Comparison of ENCODE assay signal across 13 cellular contexts in the genomic region with DNA sequence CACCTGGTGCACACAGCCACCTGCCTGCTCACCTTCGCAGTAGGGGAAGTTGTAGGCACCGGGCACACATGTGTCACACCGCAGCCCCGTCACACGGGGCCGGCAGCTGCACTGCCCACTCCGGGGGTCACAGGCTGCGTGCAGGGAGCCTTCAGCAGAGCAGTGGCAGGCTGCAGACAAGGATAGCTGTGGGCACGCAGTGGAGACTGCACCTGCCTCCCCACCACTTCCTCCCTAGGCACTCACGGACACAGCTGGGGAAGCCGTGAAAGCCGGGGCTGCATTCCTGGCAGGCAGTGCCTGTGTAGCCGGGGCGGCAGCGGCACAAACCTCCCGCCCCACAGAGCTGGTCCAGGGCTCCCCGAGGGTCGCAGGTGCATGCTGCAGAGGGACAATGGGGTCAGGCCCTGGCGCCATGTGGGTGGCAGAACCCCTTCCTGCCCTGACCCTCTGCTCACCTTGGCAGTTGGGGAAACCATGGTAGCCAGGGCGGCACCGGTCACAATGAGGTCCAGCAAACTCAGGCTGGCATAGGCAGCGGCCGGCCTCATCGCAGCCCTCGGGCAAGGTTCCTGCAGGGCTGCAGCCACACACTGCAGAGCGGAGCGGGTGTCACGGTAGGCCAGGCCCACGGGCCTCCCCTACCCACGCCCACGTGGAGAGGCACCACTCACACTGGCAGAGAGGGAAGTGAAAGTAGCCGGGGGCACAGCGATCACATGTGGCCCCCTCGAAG. TPM values are rescaled to one million over a fixed set of nuclear protein-coding genes. Genes with fewer than 3 reads are reported as not detected.
DNase-seq lines count a peak whose midpoint lies in the region; ATAC-seq and TF ChIP-seq lines count a peak whose summit lies in the region.
"Had no signal": no experiment of that assay in that cellular context is flagged by ENCODE, and none has a peak within 500 bp of the region (broad histone marks: within the 10 kb centered on the region; RNA-seq: fewer than 3 reads in every experiment).

No MANE protein-coding gene starts in this region.

- H3K36me3 ChIP-seq in SU-DHL-6 (ENCODE audit: low read length), result no peaks in the 10 kb centered on the region
- H3K36me3 ChIP-seq in body of pancreas (replicated peaks in 1 of 2; ENCODE audit: insufficient read depth in 1 of 2, low read depth in 2 of 2), result peaks cover 0 to 18% of the 10 kb centered on the region in 2 donors

- peak overlapping the region; percentile 15 for H3K4me3 Mint-ChIP-seq in stimulated activated memory B cell treated with anti-CD40 and anti-IgM and Interleukin-4, amounts not matched to agents 10 μg/mL and 1 μg/mL and 100 μg/mL, for 72 hours
- H3K4me3 Mint-ChIP-seq in activated T-helper 1 cell treated with anti-CD3 and anti-CD28 coated beads, Interleukin-12 subunit alpha, Interleukin-12 subunit beta, Interleukin-2, Interleukin-4 antibody, amounts not matched to agents 30 ng/mL and 10 ng/mL and 1 ng/mL, durations not matched to agents 14 hours and 24 hours and 36 hours, result no peak overlapping the region
- H3K4me3 Mint-ChIP-seq: activated T-helper 17 cell treated with anti-CD3 and anti-CD28 coated beads, Interleukin-2, amount 50 U/mL, for 72 hours had no signal

- H3K4me1 Mint-ChIP-seq in stimulated activated memory B cell treated with anti-CD40 and anti-IgM and Interleukin-4, amounts not matched to agents 10 μg/mL and 1 μg/mL and 100 μg/mL, for 72 hours, result peaks cover 56% of the 10 kb centered on the region
- H3K4me1 Mint-ChIP-seq in activated T-helper 1 cell treated with anti-CD3 and anti-CD28 coated beads, Interleukin-12 subunit alpha, Interleukin-12 subunit beta, Interleukin-2, Interleukin-4 antibody, amounts not matched to agents 30 ng/mL and 10 ng/mL and 1 ng/mL, durations not matched to agents 14 hours and 24 hours and 36 hours (ENCODE audit: low read depth), result no peaks in the 10 kb centered on the region
- H3K4me1 Mint-ChIP-seq: activated T-helper 17 cell treated with anti-CD3 and anti-CD28 coated beads, Interleukin-2, amount 50 U/mL, for 72 hours had no signal

- no peak overlapping the region for H3K4me2 ChIP-seq in SU-DHL-6 (ENCODE audit: low read depth, low read length, poor library complexity, severe bottlenecking)

- H2AFZ ChIP-seq in SU-DHL-6 (ENCODE audit: low read depth, low read length, severe bottlenecking), result no peak overlapping the region

- peaks cover 6% of the 10 kb centered on the region; the same call in 1 of the 2 replicates for H3K9me3 ChIP-seq in SU-DHL-6 (ENCODE audit: insufficient read depth, low read length)
- no peaks in the 10 kb centered on the region for H3K9me3 ChIP-seq in body of pancreas
- H3K9me3 ChIP-seq: psoas muscle had no signal

- no peaks in the 10 kb centered on the region for H3K79me2 ChIP-seq in SU-DHL-6 (ENCODE audit: insufficient read depth, low read length)

- H3K36me3 Mint-ChIP-seq in stimulated activated memory B cell treated with anti-CD40 and anti-IgM and Interleukin-4, amounts not matched to agents 10 μg/mL and 1 μg/mL and 100 μg/mL, for 72 hours, result peaks cover 16% of the 10 kb centered on the region
- H3K36me3 Mint-ChIP-seq in activated T-helper 1 cell treated with anti-CD3 and anti-CD28 coated beads, Interleukin-12 subunit alpha, Interleukin-12 subunit beta, Interleukin-2, Interleukin-4 antibody, amounts not matched to agents 30 ng/mL and 10 ng/mL and 1 ng/mL, durations not matched to agents 14 hours and 24 hours and 36 hours (ENCODE audit: low read depth), result no peaks in the 10 kb centered on the region

- H3K9me2 ChIP-seq in SU-DHL-6 (replicated peaks; ENCODE audit: insufficient read depth, low read length), result no peaks in the 10 kb centered on the region

- peaks cover 18% of the 10 kb centered on the region for H3F3A ChIP-seq in SU-DHL-6 (ENCODE audit: insufficient read depth)

- no peaks in the 10 kb centered on the region for H3K4me1 ChIP-seq in body of pancreas
- H3K4me1 ChIP-seq: psoas muscle had no signal

- H3K27me3 ChIP-seq in SU-DHL-6 (ENCODE audit: low read length) (no peaks in the 10 kb centered on the region), body of pancreas (no peaks in the 10 kb centered on the region)
- H3K27me3 ChIP-seq: brain microvascular endothelial cell had no signal

- WGBS in body of pancreas, 2 donors, result 82 to 100% methylated on average over 4 to 28 of the region's 34 CpGs

- no peak overlapping the region for H3K9ac ChIP-seq in SU-DHL-6 (ENCODE audit: low read length)

- ATAC-seq in HG02642 (IDR thresholded peaks at IDR 0.05; ENCODE audit: poor library complexity, unreplicated experiment) (peak; percentile 45), body of pancreas (no peak)
- peak; percentile 86 for ATAC-seq in stimulated activated memory B cell treated with anti-CD40 and anti-IgM and Interleukin-4, amounts not matched to agents 10 μg/mL and 1 μg/mL and 100 μg/mL, for 72 hours
- ATAC-seq: activated T-helper 17 cell treated with anti-CD3 and anti-CD28 coated beads, Interleukin-2, amount 50 U/mL, for 72 hours had no signal

- DNase-seq in NCI-H1417 (lab: John Stamatoyannopoulos, UW), result peak in 2 of 3 experiments; percentile 55 to 74
- no peak for DNase-seq in NCI-H1417 treated with DMSO at 0.1 percent for 48 hours (lab: John Stamatoyannopoulos, UW)
- DNase-seq in NCI-H1436 treated with DMSO at 0.1 percent for 48 hours (lab: John Stamatoyannopoulos, UW), result no peak
- DNase-seq in body of pancreas, result no peak
- DNase-seq in activated T-helper 1 cell treated with anti-CD3 and anti-CD28 coated beads, Interleukin-12 subunit alpha, Interleukin-12 subunit beta, Interleukin-2, Interleukin-4 antibody, amounts not matched to agents 30 ng/mL and 10 ng/mL and 1 ng/mL, durations not matched to agents 14 hours and 24 hours and 36 hours (ENCODE audit: low spot score), result no peak
- DNase-seq: brain microvascular endothelial cell, KG1, mesenchymal stem cell had no signal

- no peaks in the 10 kb centered on the region for H3K27me3 Mint-ChIP-seq in stimulated activated memory B cell treated with anti-CD40 and anti-IgM and Interleukin-4, amounts not matched to agents 10 μg/mL and 1 μg/mL and 100 μg/mL, for 72 hours
- no peaks in the 10 kb centered on the region for H3K27me3 Mint-ChIP-seq in activated T-helper 1 cell treated with anti-CD3 and anti-CD28 coated beads, Interleukin-12 subunit alpha, Interleukin-12 subunit beta, Interleukin-2, Interleukin-4 antibody, amounts not matched to agents 30 ng/mL and 10 ng/mL and 1 ng/mL, durations not matched to agents 14 hours and 24 hours and 36 hours (ENCODE audit: insufficient read depth)

- H4K20me1 ChIP-seq in SU-DHL-6 (ENCODE audit: low read depth, low read length), result no peaks in the 10 kb centered on the region

- intact Hi-C loops in body of pancreas (cut with DNase I), result no loop called here
- intact Hi-C loops in activated T-helper 1 cell treated with anti-CD3 and anti-CD28 coated beads, Interleukin-12 subunit alpha, Interleukin-12 subunit beta, Interleukin-2, Interleukin-4 antibody, amounts not matched to agents 30 ng/mL and 10 ng/mL and 1 ng/mL, durations not matched to agents 14 hours and 24 hours and 36 hours (cut with micrococcal nuclease), result no loop called here

- H3K4me3 ChIP-seq in SU-DHL-6 (ENCODE audit: insufficient read depth, low read length, poor library complexity, severe bottlenecking), result no peak overlapping the region
- no peak overlapping the region for H3K4me3 ChIP-seq in body of pancreas
- H3K4me3 ChIP-seq: psoas muscle had no signal

- no peak for TF ChIP-seq POLR2A in body of pancreas (IDR thresholded peaks at IDR 0.05)

- H3K9me3 Mint-ChIP-seq in stimulated activated memory B cell treated with anti-CD40 and anti-IgM and Interleukin-4, amounts not matched to agents 10 μg/mL and 1 μg/mL and 100 μg/mL, for 72 hours, result peaks cover 5% of the 10 kb centered on the region
- H3K9me3 Mint-ChIP-seq in activated T-helper 1 cell treated with anti-CD3 and anti-CD28 coated beads, Interleukin-12 subunit alpha, Interleukin-12 subunit beta, Interleukin-2, Interleukin-4 antibody, amounts not matched to agents 30 ng/mL and 10 ng/mL and 1 ng/mL, durations not matched to agents 14 hours and 24 hours and 36 hours, result no peaks in the 10 kb centered on the region
- H3K9me3 Mint-ChIP-seq: activated T-helper 17 cell treated with anti-CD3 and anti-CD28 coated beads, Interleukin-2, amount 50 U/mL, for 72 hours had no signal

- peak overlapping the region; percentile 83 for H3K27ac Mint-ChIP-seq in stimulated activated memory B cell treated with anti-CD40 and anti-IgM and Interleukin-4, amounts not matched to agents 10 μg/mL and 1 μg/mL and 100 μg/mL, for 72 hours
- H3K27ac Mint-ChIP-seq in activated T-helper 1 cell treated with anti-CD3 and anti-CD28 coated beads, Interleukin-12 subunit alpha, Interleukin-12 subunit beta, Interleukin-2, Interleukin-4 antibody, amounts not matched to agents 30 ng/mL and 10 ng/mL and 1 ng/mL, durations not matched to agents 14 hours and 24 hours and 36 hours, result no peak overlapping the region
- H3K27ac Mint-ChIP-seq: activated T-helper 17 cell treated with anti-CD3 and anti-CD28 coated beads, Interleukin-2, amount 50 U/mL, for 72 hours had no signal

- peak overlapping the region; percentile 77 for H3K27ac ChIP-seq in SU-DHL-6 (ENCODE audit: low read depth, low read length)
- no peak overlapping the region for H3K27ac ChIP-seq in body of pancreas
- H3K27ac ChIP-seq: brain microvascular endothelial cell, psoas muscle had no signal

- TF ChIP-seq CTCF in SU-DHL-6 (IDR thresholded peaks at IDR 0.05; ENCODE audit: insufficient read depth, low read length, poor library complexity, severe bottlenecking) (no peak), body of pancreas (IDR thresholded peaks at IDR 0.05) (no peak)

RNA-seq across cellular contexts. Expression of a gene that starts 29.4 kb away (rescaled TPM):
- 100 to 1,000 TPM; 115 to 185 TPM for total RNA-seq in body of pancreas
- total RNA-seq in activated T-helper 1 cell treated with anti-CD3 and anti-CD28 coated beads, Interleukin-12 subunit alpha, Interleukin-12 subunit beta, Interleukin-2, Interleukin-4 antibody, amounts not matched to agents 30 ng/mL and 10 ng/mL and 1 ng/mL, durations not matched to agents 14 hours and 24 hours and 36 hours, result 0.83 and 1.2 TPM in 2 replicates

RNA-seq across cellular contexts. Expression of a gene that starts 34.9 kb away (rescaled TPM):
- 100 to 1,000 TPM in 1 of 2 donors, 10 to 100 TPM in 1; 79.9 to 104 TPM for total RNA-seq in body of pancreas
- 181 and 188 TPM in 2 replicates for total RNA-seq in activated T-helper 1 cell treated with anti-CD3 and anti-CD28 coated beads, Interleukin-12 subunit alpha, Interleukin-12 subunit beta, Interleukin-2, Interleukin-4 antibody, amounts not matched to agents 30 ng/mL and 10 ng/mL and 1 ng/mL, durations not matched to agents 14 hours and 24 hours and 36 hours

RNA-seq across cellular contexts. Expression of a gene that starts 49.2 kb away (rescaled TPM):
- total RNA-seq in body of pancreas, result 100 to 1,000 TPM; 654 to 656 TPM
- 1,907 and 1,920 TPM in 2 replicates for total RNA-seq in activated T-helper 1 cell treated with anti-CD3 and anti-CD28 coated beads, Interleukin-12 subunit alpha, Interleukin-12 subunit beta, Interleukin-2, Interleukin-4 antibody, amounts not matched to agents 30 ng/mL and 10 ng/mL and 1 ng/mL, durations not matched to agents 14 hours and 24 hours and 36 hours

Comparison
In these comparisons a context has a peak if more than half of its experiments do, and no peak if none do; other contexts are left out.
1. DNase-seq: peak in NCI-H1417 (2 of 3); none in NCI-H1417 treated with DMSO at 0.1 percent for 48 hours (single experiment), NCI-H1436 treated with DMSO at 0.1 percent for 48 hours (single experiment), body of pancreas (0 of 4) and activated T-helper 1 cell treated with anti-CD3 and anti-CD28 coated beads, Interleukin-12 subunit alpha, Interleukin-12 subunit beta, Interleukin-2, Interleukin-4 antibody, amounts not matched to agents 30 ng/mL and 10 ng/mL and 1 ng/mL, durations not matched to agents 14 hours and 24 hours and 36 hours (single experiment).
2. RNA of a gene that starts 29.4 kb away (total RNA-seq): 115 to 185 TPM in body of pancreas; 0.83 to 1.2 TPM in activated T-helper 1 cell treated with anti-CD3 and anti-CD28 coated beads, Interleukin-12 subunit alpha, Interleukin-12 subunit beta, Interleukin-2, Interleukin-4 antibody, amounts not matched to agents 30 ng/mL and 10 ng/mL and 1 ng/mL, durations not matched to agents 14 hours and 24 hours and 36 hours; every median in the first group is over 10 times any median in the second.